ENCODE assay signal across 24 cellular contexts in genomic region chr2:205273148-205273547, GRCh38.
"Had no signal": no experiment of that assay in that cellular context is flagged by ENCODE, and none has a peak within 500 bp of the region (broad histone marks: within the 10 kb centered on the region; RNA-seq: fewer than 3 reads in every experiment).

No MANE protein-coding gene starts in this region.

- H3K27ac ChIP-seq: body of pancreas, foreskin keratinocyte, left ventricle myocardium inferior, testis had no signal

- H3K27me3 Mint-ChIP-seq: activated CD8-positive, alpha-beta T cell treated with anti-CD3 and anti-CD28 coated beads for 36 hours; effector memory CD8-positive, alpha-beta T cell; stimulated activated memory B cell treated with anti-CD40 and anti-IgM and Interleukin-4, amounts not matched to agents 10 μg/mL and 1 μg/mL and 100 μg/mL, for 72 hours had no signal

- H3K4me3 ChIP-seq: body of pancreas, left ventricle myocardium inferior, smooth muscle cell, testis had no signal

- H3K9me3 Mint-ChIP-seq: activated CD8-positive, alpha-beta T cell treated with anti-CD3 and anti-CD28 coated beads for 36 hours; activated naive CD8-positive, alpha-beta T cell treated with anti-CD3 and anti-CD28 coated beads, Interleukin-2, amount 10 ng/mL, durations not matched to agents 7 days and 5 days; neural crest cell; stimulated activated memory B cell treated with anti-CD40 and anti-IgM and Interleukin-4, amounts not matched to agents 10 μg/mL and 1 μg/mL and 100 μg/mL, for 72 hours; T-helper 2 cell treated with Interferon-gamma antibody and Interleukin-4, amounts not matched to agents 5 μg/mL and 100 μg/mL, for 36 hours had no signal

- H3K4me1 ChIP-seq: body of pancreas, foreskin keratinocyte, left ventricle myocardium inferior, testis had no signal

- H3K36me3 Mint-ChIP-seq: activated naive CD8-positive, alpha-beta T cell treated with anti-CD3 and anti-CD28 coated beads, Interleukin-2, amount 10 ng/mL, durations not matched to agents 7 days and 5 days; immature natural killer cell; stimulated activated memory B cell treated with anti-CD40 and anti-IgM and Interleukin-4, amounts not matched to agents 10 μg/mL and 1 μg/mL and 100 μg/mL, for 72 hours had no signal

- H3K4me3 Mint-ChIP-seq: activated CD4-positive, alpha-beta T cell treated with anti-CD3 and anti-CD28 coated beads, Interleukin-2, amount 10 ng/mL, durations not matched to agents 24 days and 14 days; activated CD8-positive, alpha-beta T cell treated with anti-CD3 and anti-CD28 coated beads for 36 hours; activated naive CD8-positive, alpha-beta T cell treated with anti-CD3 and anti-CD28 coated beads, Interleukin-2, amount 10 ng/mL, durations not matched to agents 7 days and 5 days; activated T-helper 17 cell treated with anti-CD3 and anti-CD28 coated beads, Interleukin-2, amount 50 U/mL, for 72 hours; effector memory CD8-positive, alpha-beta T cell; immature natural killer cell; neural crest cell; stimulated activated memory B cell treated with anti-CD40 and anti-IgM and Interleukin-4, amounts not matched to agents 10 μg/mL and 1 μg/mL and 100 μg/mL, for 72 hours; T-helper 2 cell treated with Interferon-gamma antibody and Interleukin-4, amounts not matched to agents 5 μg/mL and 100 μg/mL, for 36 hours; type B pancreatic cell had no signal

- H3K9me3 ChIP-seq: body of pancreas, left ventricle myocardium inferior, testis had no signal

- DNase-seq: activated CD4-positive, alpha-beta T cell treated with anti-CD3 and anti-CD28 coated beads, Interleukin-2, amount 10 ng/mL, durations not matched to agents 24 days and 14 days; activated CD4-positive, CD25-positive, alpha-beta regulatory T cell; activated CD8-positive, alpha-beta T cell treated with anti-CD3 and anti-CD28 coated beads for 36 hours; activated naive CD4-positive, alpha-beta T cell treated with Interleukin-2 at 50 U/mL for 16 hours; activated naive CD8-positive, alpha-beta T cell treated with anti-CD3 and anti-CD28 coated beads, Interleukin-2, amount 10 ng/mL, durations not matched to agents 7 days and 5 days; activated T-cell treated with anti-CD3 and anti-CD28 coated beads, Interleukin-2, amount 50 U/mL, for 1 hour; amygdala; body of pancreas; effector memory CD8-positive, alpha-beta T cell; foreskin keratinocyte; hypothalamus; immature natural killer cell; kidney glomerular epithelial cell; left ventricle myocardium inferior; mammary epithelial cell; stimulated activated CD4-positive, alpha-beta T cell treated with anti-CD3 and anti-CD28 coated beads, Interleukin-4, amount 100 ng/mL, for 24 hours; testis had no signal

- H3K27me3 ChIP-seq: body of pancreas, foreskin keratinocyte, testis had no signal

- H3K36me3 ChIP-seq: left ventricle myocardium inferior had no signal

- ATAC-seq: activated CD8-positive, alpha-beta T cell treated with anti-CD3 and anti-CD28 coated beads for 36 hours; activated T-helper 17 cell treated with anti-CD3 and anti-CD28 coated beads, Interleukin-2, amount 50 U/mL, for 72 hours; body of pancreas; effector memory CD8-positive, alpha-beta T cell; sciatic nerve; stimulated activated memory B cell treated with anti-CD40 and anti-IgM and Interleukin-4, amounts not matched to agents 10 μg/mL and 1 μg/mL and 100 μg/mL, for 72 hours had no signal

- H3K4me1 Mint-ChIP-seq: activated CD4-positive, alpha-beta T cell treated with anti-CD3 and anti-CD28 coated beads, Interleukin-2, amount 10 ng/mL, durations not matched to agents 24 days and 14 days; activated naive CD8-positive, alpha-beta T cell treated with anti-CD3 and anti-CD28 coated beads, Interleukin-2, amount 10 ng/mL, durations not matched to agents 7 days and 5 days; activated T-helper 17 cell treated with anti-CD3 and anti-CD28 coated beads, Interleukin-2, amount 50 U/mL, for 72 hours; immature natural killer cell; stimulated activated memory B cell treated with anti-CD40 and anti-IgM and Interleukin-4, amounts not matched to agents 10 μg/mL and 1 μg/mL and 100 μg/mL, for 72 hours had no signal

- H3K4me2 ChIP-seq: smooth muscle cell had no signal

- H3K27ac Mint-ChIP-seq: activated CD4-positive, alpha-beta T cell treated with anti-CD3 and anti-CD28 coated beads, Interleukin-2, amount 10 ng/mL, durations not matched to agents 24 days and 14 days; activated CD8-positive, alpha-beta T cell treated with anti-CD3 and anti-CD28 coated beads for 36 hours; activated naive CD8-positive, alpha-beta T cell treated with anti-CD3 and anti-CD28 coated beads, Interleukin-2, amount 10 ng/mL, durations not matched to agents 7 days and 5 days; activated T-helper 17 cell treated with anti-CD3 and anti-CD28 coated beads, Interleukin-2, amount 50 U/mL, for 72 hours; effector memory CD8-positive, alpha-beta T cell; immature natural killer cell; stimulated activated memory B cell treated with anti-CD40 and anti-IgM and Interleukin-4, amounts not matched to agents 10 μg/mL and 1 μg/mL and 100 μg/mL, for 72 hours; T-helper 2 cell treated with Interferon-gamma antibody and Interleukin-4, amounts not matched to agents 5 μg/mL and 100 μg/mL, for 36 hours; type B pancreatic cell had no signal
